ENCODE assay signal across 1 cellular context in the genomic region with DNA sequence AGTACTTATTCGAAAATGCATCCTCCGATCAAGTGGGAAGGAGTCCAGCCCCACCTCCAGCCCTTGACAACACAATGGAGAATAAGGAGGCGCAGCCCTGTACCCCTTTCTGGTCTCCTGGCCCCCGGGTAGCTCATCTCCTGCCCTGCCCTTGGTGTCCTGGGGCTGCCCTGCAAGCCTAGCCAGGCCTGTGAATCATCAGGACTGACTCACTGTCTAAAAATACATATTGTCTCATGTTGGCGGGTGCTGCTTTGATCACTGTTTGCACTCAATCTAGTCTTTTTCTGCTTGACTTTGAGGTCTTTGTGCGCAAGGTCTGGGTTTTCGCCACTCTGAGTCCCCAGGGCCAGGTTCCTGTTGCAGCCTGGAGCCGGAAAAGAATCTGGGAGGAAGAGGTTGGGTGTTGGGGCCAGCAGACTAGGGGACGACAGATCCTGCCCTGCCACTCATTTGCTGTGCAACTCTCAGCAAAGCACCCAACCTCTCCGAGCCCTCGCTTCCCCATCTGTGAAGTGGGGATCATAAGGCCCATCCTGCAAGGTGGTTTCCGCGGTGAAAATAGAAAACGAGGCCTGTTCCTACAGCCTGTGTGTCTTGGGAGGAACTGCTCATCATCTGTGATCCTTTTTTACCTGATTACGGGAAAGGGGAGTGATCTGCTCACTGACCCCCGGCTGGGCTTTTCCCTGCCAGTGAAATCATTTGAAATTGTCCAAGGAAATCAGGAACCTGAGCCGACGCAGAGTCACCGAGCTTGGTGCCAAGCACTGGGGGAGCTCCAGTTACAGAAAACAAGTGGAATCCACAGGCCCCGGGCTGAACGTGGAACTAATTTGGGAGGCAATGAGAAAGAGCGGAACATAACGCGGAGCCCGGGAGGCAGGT.
TF ChIP-seq lines count a peak whose summit lies in the region.

No MANE protein-coding gene starts in this region.

TF ChIP-seq in HepG2, 621 proteins besides CTCF, POLR2A, EP300 and RAD21 (continued from another document and continues in another):
- TF ChIP-seq ARID2 (CRISPR knock-in tag; IDR thresholded peaks at IDR 0.05; ENCODE audit: borderline replicate concordance) (peak; percentile 20; the same call in 1 of the 2 replicates), IKZF1 (IDR thresholded peaks at IDR 0.05) (no peak), HMG20B (CRISPR knock-in tag; conservative IDR thresholded peaks at IDR 0.05) (peak; percentile 57; the same call in 1 of the 2 replicates), NRL (CRISPR knock-in tag; IDR thresholded peaks at IDR 0.05; ENCODE audit: borderline replicate concordance) (peak; percentile 78), ZKSCAN5 (CRISPR knock-in tag; IDR thresholded peaks at IDR 0.05) (no peak), SMAD9 (CRISPR knock-in tag; IDR thresholded peaks at IDR 0.05) (no peak; the same call in 1 of the 2 replicates), U2AF2 (IDR thresholded peaks at IDR 0.05; ENCODE audit: low read depth, low read length) (peak; percentile 54; the same call in 1 of the 2 replicates), ZNF292 (CRISPR knock-in tag; IDR thresholded peaks at IDR 0.05; ENCODE audit: borderline replicate concordance, low read depth) (peak; percentile 98; the same call in 1 of the 2 replicates), RXRB (CRISPR knock-in tag; IDR thresholded peaks at IDR 0.05; ENCODE audit: borderline replicate concordance) (peak; percentile 97), ZNF615 (CRISPR knock-in tag; IDR thresholded peaks at IDR 0.05; ENCODE audit: borderline replicate concordance) (peak; percentile 48; the same call in 1 of the 2 replicates), ADNP (CRISPR knock-in tag; IDR thresholded peaks at IDR 0.05) (peak; percentile 98), MEF2D (CRISPR knock-in tag; IDR thresholded peaks at IDR 0.05) (peak; percentile 99), YEATS2 (CRISPR knock-in tag; IDR thresholded peaks at IDR 0.05; ENCODE audit: borderline replicate concordance) (no peak), STAG1 (CRISPR knock-in tag; IDR thresholded peaks at IDR 0.05) (peak; percentile 49), ZNF629 (CRISPR knock-in tag; conservative IDR thresholded peaks at IDR 0.05) (peak; percentile 97), ZNF572 (CRISPR knock-in tag; IDR thresholded peaks at IDR 0.05) (peak; percentile 84; the same call in 1 of the 2 replicates), POLR2AphosphoS2 (IDR thresholded peaks at IDR 0.05; ENCODE audit: low read depth, low read length) (peak; percentile 91), MAX (IDR thresholded peaks at IDR 0.05) (peak; percentile 56; the same call in 1 of the 2 replicates), AKAP8 (CRISPR knock-in tag; IDR thresholded peaks at IDR 0.05) (peak; percentile 85; the same call in 1 of the 2 replicates), ISX (CRISPR knock-in tag; conservative IDR thresholded peaks at IDR 0.05) (peak; percentile 86; the same call in 1 of the 2 replicates), SOX5 (CRISPR knock-in tag; IDR thresholded peaks at IDR 0.05; ENCODE audit: borderline replicate concordance) (peak; percentile 97), GTF3A (CRISPR knock-in tag; conservative IDR thresholded peaks at IDR 0.05) (no peak), ZFP62 (CRISPR knock-in tag; IDR thresholded peaks at IDR 0.05) (no peak), SOX6 (IDR thresholded peaks at IDR 0.05) (no peak), SOX6 (CRISPR knock-in tag; IDR thresholded peaks at IDR 0.05) (peak; percentile 99), HDAC2 (CRISPR knock-in tag; IDR thresholded peaks at IDR 0.05) (peak; percentile 89), PATZ1 (CRISPR knock-in tag; IDR thresholded peaks at IDR 0.05) (peak; percentile 86), GZF1 (CRISPR knock-in tag; IDR thresholded peaks at IDR 0.05) (no peak; the same call in 1 of the 2 replicates), KDM4B (CRISPR knock-in tag; IDR thresholded peaks at IDR 0.05) (no peak), ZNF124 (CRISPR knock-in tag; IDR thresholded peaks at IDR 0.05) (peak; percentile 85; the same call in 1 of the 2 replicates), ISL2 (CRISPR knock-in tag; IDR thresholded peaks at IDR 0.05) (peak; percentile 96), ZFAT (CRISPR knock-in tag; conservative IDR thresholded peaks at IDR 0.05) (no peak)
- TF ChIP-seq, protein P1, sequence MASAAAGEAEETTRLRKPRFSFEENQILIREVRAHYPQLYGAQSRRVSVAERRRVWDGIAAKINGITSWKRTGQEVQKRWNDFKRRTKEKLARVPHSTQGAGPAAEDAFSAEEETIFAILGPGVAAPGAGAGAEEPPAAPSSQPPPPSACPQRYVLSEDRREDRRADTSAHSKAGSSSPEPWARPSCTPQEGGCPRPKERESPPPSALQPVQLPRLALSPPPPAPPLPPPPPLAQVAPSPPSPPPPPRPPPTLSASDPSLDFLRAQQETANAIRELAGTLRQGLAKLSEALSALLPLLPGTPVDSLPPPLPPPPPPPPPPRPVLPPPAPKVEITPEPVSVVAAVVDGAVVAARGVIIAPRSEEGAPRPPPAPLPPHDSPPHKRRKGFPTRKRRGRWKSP (CRISPR knock-in tag; IDR thresholded peaks at IDR 0.05) = peak; percentile 95
- TF ChIP-seq, protein P2, sequence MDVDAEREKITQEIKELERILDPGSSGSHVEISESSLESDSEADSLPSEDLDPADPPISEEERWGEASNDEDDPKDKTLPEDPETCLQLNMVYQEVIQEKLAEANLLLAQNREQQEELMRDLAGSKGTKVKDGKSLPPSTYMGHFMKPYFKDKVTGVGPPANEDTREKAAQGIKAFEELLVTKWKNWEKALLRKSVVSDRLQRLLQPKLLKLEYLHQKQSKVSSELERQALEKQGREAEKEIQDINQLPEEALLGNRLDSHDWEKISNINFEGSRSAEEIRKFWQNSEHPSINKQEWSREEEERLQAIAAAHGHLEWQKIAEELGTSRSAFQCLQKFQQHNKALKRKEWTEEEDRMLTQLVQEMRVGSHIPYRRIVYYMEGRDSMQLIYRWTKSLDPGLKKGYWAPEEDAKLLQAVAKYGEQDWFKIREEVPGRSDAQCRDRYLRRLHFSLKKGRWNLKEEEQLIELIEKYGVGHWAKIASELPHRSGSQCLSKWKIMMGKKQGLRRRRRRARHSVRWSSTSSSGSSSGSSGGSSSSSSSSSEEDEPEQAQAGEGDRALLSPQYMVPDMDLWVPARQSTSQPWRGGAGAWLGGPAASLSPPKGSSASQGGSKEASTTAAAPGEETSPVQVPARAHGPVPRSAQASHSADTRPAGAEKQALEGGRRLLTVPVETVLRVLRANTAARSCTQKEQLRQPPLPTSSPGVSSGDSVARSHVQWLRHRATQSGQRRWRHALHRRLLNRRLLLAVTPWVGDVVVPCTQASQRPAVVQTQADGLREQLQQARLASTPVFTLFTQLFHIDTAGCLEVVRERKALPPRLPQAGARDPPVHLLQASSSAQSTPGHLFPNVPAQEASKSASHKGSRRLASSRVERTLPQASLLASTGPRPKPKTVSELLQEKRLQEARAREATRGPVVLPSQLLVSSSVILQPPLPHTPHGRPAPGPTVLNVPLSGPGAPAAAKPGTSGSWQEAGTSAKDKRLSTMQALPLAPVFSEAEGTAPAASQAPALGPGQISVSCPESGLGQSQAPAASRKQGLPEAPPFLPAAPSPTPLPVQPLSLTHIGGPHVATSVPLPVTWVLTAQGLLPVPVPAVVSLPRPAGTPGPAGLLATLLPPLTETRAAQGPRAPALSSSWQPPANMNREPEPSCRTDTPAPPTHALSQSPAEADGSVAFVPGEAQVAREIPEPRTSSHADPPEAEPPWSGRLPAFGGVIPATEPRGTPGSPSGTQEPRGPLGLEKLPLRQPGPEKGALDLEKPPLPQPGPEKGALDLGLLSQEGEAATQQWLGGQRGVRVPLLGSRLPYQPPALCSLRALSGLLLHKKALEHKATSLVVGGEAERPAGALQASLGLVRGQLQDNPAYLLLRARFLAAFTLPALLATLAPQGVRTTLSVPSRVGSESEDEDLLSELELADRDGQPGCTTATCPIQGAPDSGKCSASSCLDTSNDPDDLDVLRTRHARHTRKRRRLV (CRISPR knock-in tag; IDR thresholded peaks at IDR 0.05) = no peak
- TF ChIP-seq, protein P3, sequence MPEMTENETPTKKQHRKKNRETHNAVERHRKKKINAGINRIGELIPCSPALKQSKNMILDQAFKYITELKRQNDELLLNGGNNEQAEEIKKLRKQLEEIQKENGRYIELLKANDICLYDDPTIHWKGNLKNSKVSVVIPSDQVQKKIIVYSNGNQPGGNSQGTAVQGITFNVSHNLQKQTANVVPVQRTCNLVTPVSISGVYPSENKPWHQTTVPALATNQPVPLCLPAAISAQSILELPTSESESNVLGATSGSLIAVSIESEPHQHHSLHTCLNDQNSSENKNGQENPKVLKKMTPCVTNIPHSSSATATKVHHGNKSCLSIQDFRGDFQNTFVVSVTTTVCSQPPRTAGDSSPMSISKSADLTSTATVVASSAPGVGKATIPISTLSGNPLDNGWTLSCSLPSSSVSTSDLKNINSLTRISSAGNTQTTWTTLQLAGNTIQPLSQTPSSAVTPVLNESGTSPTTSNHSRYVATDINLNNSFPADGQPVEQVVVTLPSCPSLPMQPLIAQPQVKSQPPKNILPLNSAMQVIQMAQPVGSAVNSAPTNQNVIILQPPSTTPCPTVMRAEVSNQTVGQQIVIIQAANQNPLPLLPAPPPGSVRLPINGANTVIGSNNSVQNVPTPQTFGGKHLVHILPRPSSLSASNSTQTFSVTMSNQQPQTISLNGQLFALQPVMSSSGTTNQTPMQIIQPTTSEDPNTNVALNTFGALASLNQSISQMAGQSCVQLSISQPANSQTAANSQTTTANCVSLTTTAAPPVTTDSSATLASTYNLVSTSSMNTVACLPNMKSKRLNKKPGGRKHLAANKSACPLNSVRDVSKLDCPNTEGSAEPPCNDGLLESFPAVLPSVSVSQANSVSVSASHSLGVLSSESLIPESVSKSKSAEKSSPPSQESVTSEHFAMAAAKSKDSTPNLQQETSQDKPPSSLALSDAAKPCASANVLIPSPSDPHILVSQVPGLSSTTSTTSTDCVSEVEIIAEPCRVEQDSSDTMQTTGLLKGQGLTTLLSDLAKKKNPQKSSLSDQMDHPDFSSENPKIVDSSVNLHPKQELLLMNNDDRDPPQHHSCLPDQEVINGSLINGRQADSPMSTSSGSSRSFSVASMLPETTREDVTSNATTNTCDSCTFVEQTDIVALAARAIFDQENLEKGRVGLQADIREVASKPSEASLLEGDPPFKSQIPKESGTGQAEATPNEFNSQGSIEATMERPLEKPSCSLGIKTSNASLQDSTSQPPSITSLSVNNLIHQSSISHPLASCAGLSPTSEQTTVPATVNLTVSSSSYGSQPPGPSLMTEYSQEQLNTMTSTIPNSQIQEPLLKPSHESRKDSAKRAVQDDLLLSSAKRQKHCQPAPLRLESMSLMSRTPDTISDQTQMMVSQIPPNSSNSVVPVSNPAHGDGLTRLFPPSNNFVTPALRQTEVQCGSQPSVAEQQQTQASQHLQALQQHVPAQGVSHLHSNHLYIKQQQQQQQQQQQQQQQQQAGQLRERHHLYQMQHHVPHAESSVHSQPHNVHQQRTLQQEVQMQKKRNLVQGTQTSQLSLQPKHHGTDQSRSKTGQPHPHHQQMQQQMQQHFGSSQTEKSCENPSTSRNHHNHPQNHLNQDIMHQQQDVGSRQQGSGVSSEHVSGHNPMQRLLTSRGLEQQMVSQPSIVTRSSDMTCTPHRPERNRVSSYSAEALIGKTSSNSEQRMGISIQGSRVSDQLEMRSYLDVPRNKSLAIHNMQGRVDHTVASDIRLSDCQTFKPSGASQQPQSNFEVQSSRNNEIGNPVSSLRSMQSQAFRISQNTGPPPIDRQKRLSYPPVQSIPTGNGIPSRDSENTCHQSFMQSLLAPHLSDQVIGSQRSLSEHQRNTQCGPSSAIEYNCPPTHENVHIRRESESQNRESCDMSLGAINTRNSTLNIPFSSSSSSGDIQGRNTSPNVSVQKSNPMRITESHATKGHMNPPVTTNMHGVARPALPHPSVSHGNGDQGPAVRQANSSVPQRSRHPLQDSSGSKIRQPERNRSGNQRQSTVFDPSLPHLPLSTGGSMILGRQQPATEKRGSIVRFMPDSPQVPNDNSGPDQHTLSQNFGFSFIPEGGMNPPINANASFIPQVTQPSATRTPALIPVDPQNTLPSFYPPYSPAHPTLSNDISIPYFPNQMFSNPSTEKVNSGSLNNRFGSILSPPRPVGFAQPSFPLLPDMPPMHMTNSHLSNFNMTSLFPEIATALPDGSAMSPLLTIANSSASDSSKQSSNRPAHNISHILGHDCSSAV (CRISPR knock-in tag; IDR thresholded peaks at IDR 0.05; ENCODE audit: borderline replicate concordance) = 0 out of 2 replicates have a peak, but pooled peaks have one; percentile 45
- TF ChIP-seq, protein P4, sequence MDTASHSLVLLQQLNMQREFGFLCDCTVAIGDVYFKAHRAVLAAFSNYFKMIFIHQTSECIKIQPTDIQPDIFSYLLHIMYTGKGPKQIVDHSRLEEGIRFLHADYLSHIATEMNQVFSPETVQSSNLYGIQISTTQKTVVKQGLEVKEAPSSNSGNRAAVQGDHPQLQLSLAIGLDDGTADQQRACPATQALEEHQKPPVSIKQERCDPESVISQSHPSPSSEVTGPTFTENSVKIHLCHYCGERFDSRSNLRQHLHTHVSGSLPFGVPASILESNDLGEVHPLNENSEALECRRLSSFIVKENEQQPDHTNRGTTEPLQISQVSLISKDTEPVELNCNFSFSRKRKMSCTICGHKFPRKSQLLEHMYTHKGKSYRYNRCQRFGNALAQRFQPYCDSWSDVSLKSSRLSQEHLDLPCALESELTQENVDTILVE (CRISPR knock-in tag; IDR thresholded peaks at IDR 0.05) = peak; percentile 41; the same call in 1 of the 2 replicates
